ENCODE assay signal across 26 cellular contexts in genomic region chr1:193767891-193768290, GRCh38.
A peak's percentile ranks its signal among the peaks of the same experiment; 100 is the strongest.
DNase-seq lines count a peak whose midpoint lies in the region; ATAC-seq and TF ChIP-seq lines count a peak whose summit lies in the region.
"Had no signal": no experiment of that assay in that cellular context is flagged by ENCODE, and none has a peak within 500 bp of the region (broad histone marks: within the 10 kb centered on the region; RNA-seq: fewer than 3 reads in every experiment).

No MANE protein-coding gene starts in this region.

- no peaks in the 10 kb centered on the region for H3K36me3 ChIP-seq in ascending aorta
- H3K36me3 ChIP-seq: BLaER1, HAP-1, SJCRH30 had no signal

- ATAC-seq in GM19395 (IDR thresholded peaks at IDR 0.05; ENCODE audit: unreplicated experiment) (no peak), HG03571 (IDR thresholded peaks at IDR 0.05; ENCODE audit: unreplicated experiment) (no peak)
- ATAC-seq in activated CD4-positive, CD25-positive, alpha-beta regulatory T cell treated with anti-CD3 and anti-CD28 coated beads, Interleukin-2, amount 50 U/mL, for 24 hours: no peak
- ATAC-seq: GM23338, PC-3, SK-N-SH treated with all-trans-retinoic acid at 6 μM for 48 hours had no signal

- H3K9me3 ChIP-seq in ascending aorta: no peaks in the 10 kb centered on the region
- H3K9me3 ChIP-seq: BLaER1, HAP-1, SJCRH30 had no signal

- H3K27ac ChIP-seq in 22Rv1 (peak overlapping the region; percentile 62), ascending aorta (no peak overlapping the region)
- H3K27ac ChIP-seq: BLaER1, KMS-11, SJCRH30 had no signal

- H3K4me3 ChIP-seq in ascending aorta: no peak overlapping the region
- H3K4me3 ChIP-seq: BLaER1, GM23338, HAP-1, SJCRH30 had no signal

- DNase-seq in M059J (ENCODE audit: low read depth) (peak; percentile 29), glomerular visceral epithelial cell (ENCODE audit: extremely low spot score) (peak; percentile 41), renal cortical epithelial cell (ENCODE audit: low read depth) (peak; percentile 63), ascending aorta (ENCODE audit: low spot score in 2 of 2) (no peak)
- DNase-seq: CD4-positive, CD25-positive, alpha-beta regulatory T cell; IMR-90; NCI-H1092 treated with DMSO at 0.1 percent for 48 hours; NCI-H1436; NCI-H187; NCI-H2081 treated with DMSO at 0.1 percent for 48 hours; NCI-H2171; NCI-H226; NCI-H510A; NCI-H748 treated with DMSO at 0.1 percent for 48 hours; NK-92 treated with Interleukin-12 subunit alpha and Interleukin-12 subunit beta, amount 100 ng/mL, for 24 hours; PC-3; SJCRH30 had no signal

- H3K4me1 ChIP-seq in ascending aorta: no peaks in the 10 kb centered on the region
- H3K4me1 ChIP-seq: BLaER1, HAP-1, SJCRH30 had no signal

- H3K27me3 ChIP-seq in ascending aorta: no peaks in the 10 kb centered on the region
- H3K27me3 ChIP-seq: BLaER1, SJCRH30 had no signal

- TF ChIP-seq CTCF in 22Rv1 (IDR thresholded peaks at IDR 0.05) (no peak), ascending aorta (IDR thresholded peaks at IDR 0.05) (no peak)

- intact Hi-C loops in ascending aorta (cut with DNase I): no loop called here

Comparison
In these comparisons a context has a peak if more than half of its experiments do, and no peak if none do; other contexts are left out.
1. DNase-seq: peak in M059J (single experiment), glomerular visceral epithelial cell (single experiment) and renal cortical epithelial cell (single experiment); none in ascending aorta (0 of 2).